20 cellular contexts compared by ENCODE assay signal in the genomic region with DNA sequence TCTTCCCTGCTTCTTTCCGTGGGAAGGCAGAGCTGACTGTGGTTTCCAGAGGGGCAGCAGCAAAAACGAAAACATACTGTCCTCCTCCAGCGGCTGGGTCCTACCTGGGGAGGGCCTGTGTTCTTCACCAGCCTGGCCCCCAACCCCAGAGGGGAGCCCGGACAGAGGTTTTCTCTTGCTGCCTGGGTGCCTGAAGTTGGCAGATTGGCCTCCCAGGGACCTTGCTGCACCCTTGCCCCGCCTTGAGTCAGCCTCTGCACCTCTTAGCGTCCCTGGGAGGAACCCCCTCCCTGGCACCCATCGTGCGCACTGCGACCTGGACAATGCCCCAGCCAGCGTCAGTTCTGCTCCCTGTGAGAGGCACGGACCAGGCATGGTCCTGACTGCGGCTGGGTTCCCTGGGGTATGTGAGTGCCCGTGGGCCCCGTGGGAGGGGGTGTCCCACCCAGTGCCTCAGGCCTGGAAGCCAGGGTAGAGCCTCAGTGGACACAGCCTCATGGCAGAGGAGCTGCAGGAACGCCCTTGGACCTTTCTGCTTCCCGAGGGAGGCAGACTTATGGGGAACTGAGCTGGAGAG. TPM values are rescaled to one million over a fixed set of nuclear protein-coding genes. Genes with fewer than 3 reads are reported as not detected.
A peak's percentile ranks its signal among the peaks of the same experiment; 100 is the strongest.
DNase-seq lines count a peak whose midpoint lies in the region; ATAC-seq and TF ChIP-seq lines count a peak whose summit lies in the region.
"Had no signal": no experiment of that assay in that cellular context is flagged by ENCODE, and none has a peak within 500 bp of the region (broad histone marks: within the 10 kb centered on the region; RNA-seq: fewer than 3 reads in every experiment).

No MANE protein-coding gene starts in this region.

- POLR2A ChIA-PET in WTC11 (lab: Charles Lee): no interaction called here

- no peaks in the 10 kb centered on the region for H3K79me2 ChIP-seq in GM23338 (replicated peaks; ENCODE audit: insufficient read depth)
- H3K79me2 ChIP-seq: hepatocyte had no signal

- H3K4ac ChIP-seq in mesenchymal stem cell (ENCODE audit: low read depth in 1 of 2, low read length in 2 of 2): no peak overlapping the region

- H2BK5ac ChIP-seq in mesenchymal stem cell (ENCODE audit: low read depth, low read length, poor library complexity, severe bottlenecking): no peak overlapping the region

- H3F3A ChIP-seq in GM23338 (replicated peaks; ENCODE audit: low read depth): no peaks in the 10 kb centered on the region

- no peak overlapping the region for H3K18ac ChIP-seq in mesenchymal stem cell (ENCODE audit: low read depth in 1 of 2, low read length in 2 of 2)

- no peak for TF ChIP-seq CTCF in GM23338 (conservative IDR thresholded peaks at IDR 0.05; ENCODE audit: low read depth in 2 of 2)
- no peak for TF ChIP-seq CTCF in WTC11 (IDR thresholded peaks at IDR 0.05)
- no peak for TF ChIP-seq CTCF in glutamatergic neuron (IDR thresholded peaks at IDR 0.05; ENCODE audit: partially characterized antibody, unreplicated experiment)

- H3K4me1 ChIP-seq in GM23338 (ENCODE audit: insufficient read depth): peaks cover 2% of the 10 kb centered on the region; the same call in 1 of the 2 replicates
- H3K4me1 ChIP-seq in mesenchymal stem cell (ENCODE audit: control insufficient read depth, insufficient read depth, low read depth, low read length): peaks cover 7% of the 10 kb centered on the region
- peaks cover 17% of the 10 kb centered on the region for H3K4me1 ChIP-seq in stomach smooth muscle (ENCODE audit: control insufficient read depth, insufficient read depth, low read length)
- H3K4me1 ChIP-seq: colonic mucosa had no signal

- H3K4me1 Mint-ChIP-seq in GM23338: peaks cover 25% of the 10 kb centered on the region
- peaks cover 29% of the 10 kb centered on the region for H3K4me1 Mint-ChIP-seq in WTC11
- peaks cover 5% of the 10 kb centered on the region for H3K4me1 Mint-ChIP-seq in glutamatergic neuron (ENCODE audit: low read depth, unreplicated experiment)

- no peaks in the 10 kb centered on the region for H3K9me2 ChIP-seq in GM23338 (ENCODE audit: insufficient read depth)

- no peak overlapping the region for H3K27ac ChIP-seq in GM23338 (ENCODE audit: low read depth)
- H3K27ac ChIP-seq in mesenchymal stem cell (ENCODE audit: low read length, poor library complexity, severe bottlenecking): no peak overlapping the region
- H3K27ac ChIP-seq in stomach smooth muscle (ENCODE audit: low read length): no peak overlapping the region
- H3K27ac ChIP-seq: brain microvascular endothelial cell, colonic mucosa, hepatocyte had no signal

- no peak for DNase-seq in GM23338 (ENCODE audit: low spot score)
- DNase-seq in WTC11 (ENCODE audit: low spot score): no peak
- DNase-seq in mesenchymal stem cell: no peak
- no peak for DNase-seq in glutamatergic neuron
- DNase-seq: activated CD4-positive, alpha-beta T cell treated with anti-CD3 and anti-CD28 coated beads, Interleukin-2, amount 50 U/mL, for 1 hour; activated CD8-positive, alpha-beta memory T cell treated with anti-CD3 and anti-CD28 coated beads, Interleukin-2, amount 50 U/mL, for 4 hours; activated effector memory CD4-positive, alpha-beta T cell treated with anti-CD3 and anti-CD28 coated beads, Interleukin-2, amount 50 U/mL, for 16 hours; colonic mucosa; naive B cell had no signal

- no peaks in the 10 kb centered on the region for H3K36me3 ChIP-seq in GM23338 (ENCODE audit: insufficient read depth)
- H3K36me3 ChIP-seq in mesenchymal stem cell (ENCODE audit: control insufficient read depth in 1 of 2, insufficient read depth in 2 of 2, low read depth in 1 of 2, low read length in 2 of 2): no peaks in the 10 kb centered on the region
- H3K36me3 ChIP-seq in stomach smooth muscle (ENCODE audit: control insufficient read depth in 2 of 2, insufficient read depth in 2 of 2, low read length in 2 of 2): no peaks in the 10 kb centered on the region
- H3K36me3 ChIP-seq: brain microvascular endothelial cell, colonic mucosa had no signal

- no peak overlapping the region for H3K14ac ChIP-seq in mesenchymal stem cell (ENCODE audit: low read length in 2 of 2)

- H3K4me3 ChIP-seq in GM23338 (peak overlapping the region; percentile 53; the same call in 1 of the 2 replicates), mesenchymal stem cell (ENCODE audit: insufficient read depth in 1 of 2, low read depth in 1 of 2, low read length in 2 of 2) (peak overlapping the region in 1 of 2 experiments; percentile 66), stomach smooth muscle (ENCODE audit: low read length in 2 of 2) (peak overlapping the region; percentile 72 to 80)
- H3K4me3 ChIP-seq: hepatocyte had no signal

- H2AFZ ChIP-seq in GM23338 (peak overlapping the region; percentile 94), mesenchymal stem cell (ENCODE audit: low read depth, low read length) (no peak overlapping the region)
- H2AFZ ChIP-seq: hepatocyte had no signal

- H2BK12ac ChIP-seq in mesenchymal stem cell (ENCODE audit: low read length in 2 of 2): no peak overlapping the region

- H3K9ac ChIP-seq in mesenchymal stem cell (ENCODE audit: low read length) (peak overlapping the region; percentile 59), stomach smooth muscle (ENCODE audit: low read length in 2 of 2) (peak overlapping the region in 1 of 2 donors; percentile 42)

- H4K91ac ChIP-seq in mesenchymal stem cell (ENCODE audit: low read length): no peak overlapping the region

- H3K9me3 ChIP-seq in mesenchymal stem cell (ENCODE audit: control insufficient read depth, low read length) (no peaks in the 10 kb centered on the region), stomach smooth muscle (ENCODE audit: control insufficient read depth in 2 of 2, low read length in 2 of 2) (no peaks in the 10 kb centered on the region)
- H3K9me3 ChIP-seq: colonic mucosa had no signal

- no peak overlapping the region for H2BK15ac ChIP-seq in mesenchymal stem cell (ENCODE audit: low read depth, poor library complexity, severe bottlenecking)

- CTCF ChIA-PET in WTC11 (lab: Charles Lee): interaction anchor here (0.9 to 1.1 kb wide), 2 partner anchors 153 to 320 kb away, joined by 3 read pairs; a partner anchor contains a TSS

- peaks cover 15% of the 10 kb centered on the region for H3K27me3 ChIP-seq in GM23338 (ENCODE audit: insufficient read depth)
- peaks cover 64 to 84% of the 10 kb centered on the region in 2 experiments for H3K27me3 ChIP-seq in mesenchymal stem cell (ENCODE audit: control insufficient read depth in 1 of 2, insufficient read depth in 1 of 2, low read length in 2 of 2)
- peaks cover 0 to 6% of the 10 kb centered on the region in 2 donors for H3K27me3 ChIP-seq in stomach smooth muscle (ENCODE audit: control insufficient read depth in 1 of 2, insufficient read depth in 2 of 2, low read length in 2 of 2)

- no peaks in the 10 kb centered on the region for H3K9me3 Mint-ChIP-seq in GM23338
- H3K9me3 Mint-ChIP-seq in WTC11: no peaks in the 10 kb centered on the region
- peaks cover 10% of the 10 kb centered on the region for H3K9me3 Mint-ChIP-seq in glutamatergic neuron (ENCODE audit: unreplicated experiment)
- H3K9me3 Mint-ChIP-seq: activated naive CD8-positive, alpha-beta T cell treated with anti-CD3 and anti-CD28 coated beads, Interleukin-2, amount 50 U/mL, for 24 hours; naive B cell; T-cell; type B pancreatic cell had no signal

- WGBS in mesenchymal stem cell: 73% methylated on average over 16 of the region's 16 CpGs

- no peak overlapping the region for H3K23ac ChIP-seq in mesenchymal stem cell (ENCODE audit: low read length in 2 of 2)

- H3K27ac Mint-ChIP-seq in GM23338 (no peak overlapping the region), WTC11 (no peak overlapping the region), glutamatergic neuron (ENCODE audit: unreplicated experiment) (no peak overlapping the region)
- H3K27ac Mint-ChIP-seq: activated naive CD8-positive, alpha-beta T cell treated with anti-CD3 and anti-CD28 coated beads, Interleukin-2, amount 50 U/mL, for 24 hours; T-cell; type B pancreatic cell had no signal

- no peaks in the 10 kb centered on the region for H4K20me1 ChIP-seq in GM23338 (replicated peaks; ENCODE audit: insufficient read depth)

- H3K36me3 Mint-ChIP-seq in GM23338 (ENCODE audit: low read depth) (no peaks in the 10 kb centered on the region), WTC11 (no peaks in the 10 kb centered on the region), glutamatergic neuron (ENCODE audit: unreplicated experiment) (peaks cover 3% of the 10 kb centered on the region)
- H3K36me3 Mint-ChIP-seq: naive B cell, T-cell, type B pancreatic cell had no signal

- H3K4me2 ChIP-seq in GM23338 (peak overlapping the region; percentile 79; the same call in 1 of the 2 replicates), mesenchymal stem cell (ENCODE audit: low read length, poor library complexity, severe bottlenecking) (no peak overlapping the region)

- H3K27me3 Mint-ChIP-seq in GM23338 (ENCODE audit: insufficient read depth, low read depth, poor library complexity) (peaks cover 28% of the 10 kb centered on the region), WTC11 (ENCODE audit: low read depth) (peaks cover 38% of the 10 kb centered on the region), glutamatergic neuron (ENCODE audit: unreplicated experiment) (peaks cover 10% of the 10 kb centered on the region)

- H3K4me3 Mint-ChIP-seq in GM23338 (0 out of 3 replicates have a peak overlapping the region, but pooled peaks have one; percentile 69), WTC11 (peak overlapping the region; percentile 61; the same call in 1 of the 2 replicates), glutamatergic neuron (ENCODE audit: unreplicated experiment) (no peak overlapping the region)
- H3K4me3 Mint-ChIP-seq: activated naive CD8-positive, alpha-beta T cell treated with anti-CD3 and anti-CD28 coated beads, Interleukin-2, amount 50 U/mL, for 24 hours; T-cell had no signal

- no peak overlapping the region for H4K8ac ChIP-seq in mesenchymal stem cell (ENCODE audit: low read length)

- ATAC-seq in GM23338 (no peak), WTC11 (no peak), GM19023 (IDR thresholded peaks at IDR 0.05; ENCODE audit: unreplicated experiment) (no peak), HG02571 (IDR thresholded peaks at IDR 0.05; ENCODE audit: unreplicated experiment) (no peak)
- ATAC-seq: T-cell had no signal

- H2BK120ac ChIP-seq in mesenchymal stem cell (ENCODE audit: low read depth, low read length): no peak overlapping the region

- no peaks in the 10 kb centered on the region for H3K79me1 ChIP-seq in mesenchymal stem cell (replicated peaks; ENCODE audit: low read length, poor library complexity, severe bottlenecking)

- no peak overlapping the region for H2AK5ac ChIP-seq in mesenchymal stem cell (ENCODE audit: low read length, severe bottlenecking)

TF ChIP-seq in GM23338, 12 proteins besides CTCF, POLR2A, EP300 and RAD21 (continues in another document):
- no peak for TF ChIP-seq EZH2 (IDR thresholded peaks at IDR 0.05; ENCODE audit: low read depth, unreplicated experiment)

RNA-seq across cellular contexts. Expression of a gene that starts 56.8 kb away (rescaled TPM):
- not detected in 2 replicates for total RNA-seq in GM23338 (2014; rRNA removed; shearing (Covaris generic))
- polyA plus RNA-seq in GM23338 (2016; fragmentation: Nextera tagmentation; extraction: Ambion mirVana): not detected in 2 replicates
- total RNA-seq in WTC11 (2021): not detected in 3 replicates
- polyA plus RNA-seq in mesenchymal stem cell (2013, experiment 1 of 2): not detected
- not detected for polyA plus RNA-seq in mesenchymal stem cell (2013, experiment 2 of 2)
- not detected for total RNA-seq in glutamatergic neuron (ENCODE audit: unreplicated experiment)
- total RNA-seq: colonic mucosa, hepatocyte, IMR-90, posterior vena cava, T-cell had no signal
- polyA plus RNA-seq: hepatocyte, IMR-90, keratinocyte had no signal
